8 cellular contexts compared by ENCODE assay signal in genomic region chr4:16226816-16227461, GRCh38. TPM values are rescaled to one million over a fixed set of nuclear protein-coding genes. Genes with fewer than 3 reads are reported as not detected.
DNase-seq lines count a peak whose midpoint lies in the region; ATAC-seq, FAIRE-seq and TF ChIP-seq lines count a peak whose summit lies in the region.

No MANE protein-coding gene starts in this region.

- H3K4me3 ChIP-seq in BE2C (ENCODE audit: low read depth, low read length) (peak overlapping the region; percentile 84), right atrium auricular region (peak overlapping the region; percentile 83 to 92)

- TF ChIP-seq CTCF in BE2C (IDR thresholded peaks at IDR 0.05; ENCODE audit: low read depth, low read length): no peak
- TF ChIP-seq CTCF in right atrium auricular region (IDR thresholded peaks at IDR 0.05): no peak

- no peaks in the 10 kb centered on the region; the same call in 1 of the 2 replicates for H3K4me1 ChIP-seq in BE2C
- peaks cover 0 to 67% of the 10 kb centered on the region in 2 donors for H3K4me1 ChIP-seq in right atrium auricular region

- H3K36me3 ChIP-seq in BE2C: no peaks in the 10 kb centered on the region
- no peaks in the 10 kb centered on the region for H3K36me3 ChIP-seq in right atrium auricular region

- no peaks in the 10 kb centered on the region for H3K27me3 ChIP-seq in BE2C
- H3K27me3 ChIP-seq in right atrium auricular region: no peaks in the 10 kb centered on the region

- peak overlapping the region; percentile 95 to 96 for H3K27ac ChIP-seq in right atrium auricular region

- H3K9me3 ChIP-seq in BE2C: no peaks in the 10 kb centered on the region
- no peaks in the 10 kb centered on the region for H3K9me3 ChIP-seq in right atrium auricular region

- ATAC-seq in HG03378 (IDR thresholded peaks at IDR 0.05; ENCODE audit: unreplicated experiment) (peak; percentile 46), SK-N-SH treated with all-trans-retinoic acid at 6 μM for 48 hours (peak; percentile 73)

- DNase-seq in BE2C (peak; percentile 56), GM19239 (ENCODE audit: insufficient read length, low spot score) (no peak), amniotic epithelial cell (ENCODE audit: low read depth) (peak; percentile 12), right atrium auricular region (ENCODE audit: low spot score) (peak; percentile 69), putamen (ENCODE audit: low spot score) (peak; percentile 58), amniotic stem cell (lab: John Stamatoyannopoulos, UW) (no peak)

- FAIRE-seq in GM19239 (lab: Jason Lieb, UNC): peak; percentile 63

TF ChIP-seq in SK-N-SH treated with all-trans-retinoic acid at 6 μM for 48 hours, 23 proteins besides CTCF, POLR2A, EP300 and RAD21:
- no peak for TF ChIP-seq POU6F1 (CRISPR knock-in tag; IDR thresholded peaks at IDR 0.05; ENCODE audit: borderline replicate concordance, low read depth)
- TF ChIP-seq ZNF565 (CRISPR knock-in tag; conservative IDR thresholded peaks at IDR 0.05; ENCODE audit: low read depth): no peak
- no peak for TF ChIP-seq GLIS3 (CRISPR knock-in tag; IDR thresholded peaks at IDR 0.05)
- no peak for TF ChIP-seq CSRNP3 (CRISPR knock-in tag; IDR thresholded peaks at IDR 0.05)

RNA-seq across cellular contexts. Expression of gene TAPT1, which starts 0.7 kb away (rescaled TPM):
- 18.3 TPM for polyA plus RNA-seq in BE2C (2012; ENCODE audit: insufficient read depth, insufficient read length, low read depth)
- total RNA-seq in right atrium auricular region: 10 to 100 TPM; 19.7 to 21.1 TPM

Comparison
In these comparisons a context has a peak if more than half of its experiments do, and no peak if none do; other contexts are left out.
1. DNase-seq: peak in BE2C (single experiment), amniotic epithelial cell (single experiment), right atrium auricular region (single experiment) and putamen (single experiment); none in GM19239 (single experiment) and amniotic stem cell (single experiment).